Comparison of ENCODE assay signal across 12 cellular contexts in genomic region chr12:47155457-47156166, GRCh38.
DNase-seq lines count a peak whose midpoint lies in the region; ATAC-seq, FAIRE-seq and TF ChIP-seq lines count a peak whose summit lies in the region.
"Had no signal": no experiment of that assay in that cellular context is flagged by ENCODE, and none has a peak within 500 bp of the region (broad histone marks: within the 10 kb centered on the region; RNA-seq: fewer than 3 reads in every experiment).

No MANE protein-coding gene starts in this region.

- peak; percentile 27 for FAIRE-seq in H54 (lab: Jason Lieb, UNC)
- no peak for FAIRE-seq in K562 (lab: Jason Lieb, UNC)
- no peak for FAIRE-seq in urothelium cell line (lab: Jason Lieb, UNC)

- no peak overlapping the region for H3K9ac ChIP-seq in K562 (ENCODE audit: insufficient read depth in 1 of 2, low read depth in 2 of 2, low read length in 2 of 2)

- peaks cover 0 to 12% (median 3%) of the 10 kb centered on the region in 7 donors for H3K9me3 Mint-ChIP-seq in CD4-positive, CD25-positive, alpha-beta regulatory T cell

- no peaks in the 10 kb centered on the region for H3K9me1 ChIP-seq in K562 (ENCODE audit: control insufficient read depth, insufficient read depth, low read length)

- no peaks in the 10 kb centered on the region for H3K27me3 Mint-ChIP-seq in CD4-positive, CD25-positive, alpha-beta regulatory T cell

- H3K4me2 ChIP-seq in K562 (ENCODE audit: insufficient read depth, low read length), result no peak overlapping the region

- no peaks in the 10 kb centered on the region for H4K20me1 ChIP-seq in K562 (replicated peaks; ENCODE audit: control insufficient read depth, insufficient read depth, low read length)

- 52% methylated on average over 3 of the region's 3 CpGs for WGBS in K562 (ENCODE audit: insufficient coverage, low coverage, missing lambda C conversion rate)

- in situ Hi-C loops in K562 (cut with MboI), result no loop called here

- TF ChIP-seq EP300 in K562 (IDR thresholded peaks at IDR 0.05; ENCODE audit: low read length), result peak; percentile 63; the same call in 1 of the 2 replicates

- no peak for TF ChIP-seq RAD21 in K562 (CRISPR knock-in tag; conservative IDR thresholded peaks at IDR 0.05 in 1 of 2, IDR thresholded peaks at IDR 0.05 in 1 of 2)

- ATAC-seq in CD4-positive, CD25-positive, alpha-beta regulatory T cell (ENCODE audit: low read depth in 2 of 2), result peak; percentile 30 to 47
- ATAC-seq in K562, result peak; percentile 84
- ATAC-seq in HG02571 (IDR thresholded peaks at IDR 0.05; ENCODE audit: unreplicated experiment), result no peak

- TF ChIP-seq POLR2A in H54 (IDR thresholded peaks at IDR 0.05; ENCODE audit: low read depth, low read length) (no peak), K562 (conservative IDR thresholded peaks at IDR 0.05) (no peak)

- peak overlapping the region in 2 of 3 donors; percentile 17 to 71 for H3K27ac Mint-ChIP-seq in CD4-positive, CD25-positive, alpha-beta regulatory T cell

- H3K36me3 Mint-ChIP-seq in CD4-positive, CD25-positive, alpha-beta regulatory T cell, result peaks cover 19% of the 10 kb centered on the region

- no peaks in the 10 kb centered on the region for H3K79me2 ChIP-seq in K562 (ENCODE audit: control insufficient read depth, insufficient read depth, low read length)

- no peak overlapping the region for H3K4me3 ChIP-seq in CD4-positive, CD25-positive, alpha-beta regulatory T cell (ENCODE audit: low read depth, low read length)
- H3K4me3 ChIP-seq in K562, result no peak overlapping the region

- POLR2A ChIA-PET in K562 (lab: Yijun Ruan, JAX), result interaction anchor here (1.1 to 2.3 kb wide), 4 partner anchors 10 to 14 kb away, joined by 3 to 7 read pairs (median 4); no protein-coding TSS in a partner anchor

- H3K9me3 ChIP-seq in CD4-positive, CD25-positive, alpha-beta regulatory T cell (ENCODE audit: control insufficient read depth in 2 of 2, low read length in 2 of 2), result no peaks in the 10 kb centered on the region
- no peaks in the 10 kb centered on the region for H3K9me3 ChIP-seq in K562 (replicated peaks; ENCODE audit: control insufficient read depth, insufficient read depth, low read depth, low read length)

- CTCF ChIA-PET in K562 (lab: Yijun Ruan, JAX; ENCODE audit: low intra/inter-chr PET ratio), result no interaction called here

- H3K36me3 ChIP-seq in CD4-positive, CD25-positive, alpha-beta regulatory T cell (ENCODE audit: control insufficient read depth, insufficient read depth, low read length), result no peaks in the 10 kb centered on the region
- no peaks in the 10 kb centered on the region for H3K36me3 ChIP-seq in K562 (ENCODE audit: control insufficient read depth, insufficient read depth, low read length)

- peak overlapping the region; percentile 52 for H3K27ac ChIP-seq in CD4-positive, CD25-positive, alpha-beta regulatory T cell (ENCODE audit: insufficient read depth, low read length, poor library complexity, severe bottlenecking)
- H3K27ac ChIP-seq in K562 (ENCODE audit: extremely low read depth, low read depth, low read length), result peak overlapping the region; percentile 59; the same call in 2 of the 3 replicates

- H3K4me1 Mint-ChIP-seq in CD4-positive, CD25-positive, alpha-beta regulatory T cell, result peaks cover 13 to 43% (median 35%) of the 10 kb centered on the region in 4 donors

- BruUV-seq in K562 (replicated peaks; lab: Mats Ljungman, UMichigan), result no TSS peak

- intact Hi-C loops in K562 (cut with micrococcal nuclease), result no loop called here

- H3K27me3 ChIP-seq in CD4-positive, CD25-positive, alpha-beta regulatory T cell (ENCODE audit: control insufficient read depth, insufficient read depth, low read length), result no peaks in the 10 kb centered on the region
- H3K27me3 ChIP-seq in K562 (ENCODE audit: control insufficient read depth in 2 of 2, insufficient read depth in 2 of 2, low read length in 2 of 2), result no peaks in the 10 kb centered on the region

- peak in 2 of 3 donors; percentile 4 to 29 for DNase-seq in CD4-positive, CD25-positive, alpha-beta regulatory T cell
- DNase-seq in H54 (ENCODE audit: insufficient read length, low spot score) (no peak), K562 (ENCODE audit: extremely low read depth in 1 of 4, low spot score in 3 of 4) (peak; percentile 17 to 63 (median 32)), medulla oblongata (ENCODE audit: extremely low spot score) (peak; percentile 17), NAMALWA (ENCODE audit: low spot score) (no peak), urothelium cell line (ENCODE audit: low spot score) (no peak), dermis blood vessel endothelial cell (no peak)
- DNase-seq: activated CD8-positive, alpha-beta memory T cell treated with anti-CD3 and anti-CD28 coated beads for 24 hours; DND-41; NCI-H146 had no signal

- H3K4me1 ChIP-seq in CD4-positive, CD25-positive, alpha-beta regulatory T cell (ENCODE audit: control insufficient read depth, insufficient read depth, low read length, poor library complexity, severe bottlenecking), result peaks cover 10% of the 10 kb centered on the region
- peaks cover 3 to 14% of the 10 kb centered on the region in 2 experiments; a peak in 4 of 5 replicates for H3K4me1 ChIP-seq in K562 (replicated peaks in 1 of 2; ENCODE audit: control insufficient read depth in 2 of 2, insufficient read depth in 2 of 2, low read length in 2 of 2)

- peak overlapping the region; percentile 58; the same call in 1 of the 2 replicates for H2AFZ ChIP-seq in K562 (ENCODE audit: low read depth, low read length)

- H3K4me3 Mint-ChIP-seq in CD4-positive, CD25-positive, alpha-beta regulatory T cell, result no peak overlapping the region
- H3K4me3 Mint-ChIP-seq: neural crest cell had no signal

- TF ChIP-seq CTCF in K562 (IDR thresholded peaks at IDR 0.05 in 2 of 3, conservative IDR thresholded peaks at IDR 0.05 in 1 of 3; ENCODE audit: insufficient read depth in 2 of 3, low read depth in 1 of 3, low read length in 3 of 3), result no peak

TF ChIP-seq in K562, 482 proteins besides CTCF, POLR2A, EP300 and RAD21 (continues in another document):
- TF ChIP-seq FIP1L1 (IDR thresholded peaks at IDR 0.05; ENCODE audit: low read depth, low read length, poor library complexity, severe bottlenecking) (no peak), MAFG (tag; conservative IDR thresholded peaks at IDR 0.05) (peak; percentile 95), BACH1 (tag; IDR thresholded peaks at IDR 0.05) (peak; percentile 94), NFYB (IDR thresholded peaks at IDR 0.05; ENCODE audit: extremely low read depth, insufficient read length) (no peak), MCM5 (IDR thresholded peaks at IDR 0.05; ENCODE audit: low read depth) (no peak), JUND (IDR thresholded peaks at IDR 0.05; ENCODE audit: borderline replicate concordance, low read depth, low read length) (0 out of 2 replicates have a peak, but pooled peaks have one; percentile 31), JUND (tag; IDR thresholded peaks at IDR 0.05; ENCODE audit: borderline replicate concordance, low read depth, low read length) (peak; percentile 52; the same call in 1 of the 3 replicates), FOSL1 (tag; conservative IDR thresholded peaks at IDR 0.05) (peak; percentile 64; the same call in 1 of the 2 replicates)

Comparison
In these comparisons a context has a peak if more than half of its experiments do, and no peak if none do; other contexts are left out.
1. DNase-seq: peak in CD4-positive, CD25-positive, alpha-beta regulatory T cell (2 of 3), K562 (4 of 4) and medulla oblongata (single experiment); none in H54 (single experiment), NAMALWA (single experiment), urothelium cell line (single experiment) and dermis blood vessel endothelial cell (single experiment).